In the genomic region with DNA sequence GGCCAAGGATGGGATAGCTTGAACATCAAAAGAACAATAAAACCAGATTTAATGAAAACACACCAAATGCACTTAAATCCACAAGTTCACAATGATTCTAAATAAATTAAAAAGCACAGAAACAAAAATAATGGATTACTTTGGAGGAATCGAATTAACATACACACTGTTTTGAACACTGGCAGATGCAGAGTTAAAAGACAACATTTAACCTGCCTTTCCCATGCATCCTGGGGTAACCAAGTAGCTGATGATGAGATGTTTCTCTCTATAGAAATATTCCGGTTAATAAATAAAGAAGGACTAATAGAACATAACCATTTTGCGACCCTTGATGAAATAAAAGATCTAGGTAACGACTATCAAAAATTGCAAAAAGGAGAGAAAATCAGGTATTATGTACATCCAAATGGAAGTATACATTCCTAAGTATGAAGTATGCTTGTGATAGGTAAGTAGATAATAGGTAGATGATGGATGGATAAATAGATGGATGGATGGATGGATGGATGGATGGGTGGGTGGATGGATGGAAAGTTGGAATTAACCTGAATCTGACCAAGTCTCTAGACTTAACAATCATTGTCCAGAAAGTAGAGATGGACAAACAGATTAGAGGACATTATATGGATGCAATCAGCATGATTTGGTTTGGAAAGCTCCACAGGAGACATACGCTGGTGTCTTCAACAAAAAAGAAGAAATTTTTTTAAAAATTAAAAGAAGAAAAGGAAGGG, we compare ENCODE assay signal across 21 cellular contexts. TPM values are rescaled to one million over a fixed set of nuclear protein-coding genes. Genes with fewer than 3 reads are reported as not detected.
"Had no signal": no experiment of that assay in that cellular context is flagged by ENCODE, and none has a peak within 500 bp of the region (broad histone marks: within the 10 kb centered on the region; RNA-seq: fewer than 3 reads in every experiment).

No MANE protein-coding gene starts in this region.

- H3K27ac Mint-ChIP-seq: dendritic cell treated with granulocyte-macrophage colony-stimulating factor and Interleukin-4, amounts not matched to agents 40 ng/mL and 50 ng/mL, for 4 days; effector memory CD8-positive, alpha-beta T cell; endodermal cell had no signal

- H3K9me3 Mint-ChIP-seq: dendritic cell treated with granulocyte-macrophage colony-stimulating factor and Interleukin-4, amounts not matched to agents 40 ng/mL and 50 ng/mL, for 4 days; endodermal cell had no signal

- H3K4me3 Mint-ChIP-seq: dendritic cell treated with granulocyte-macrophage colony-stimulating factor and Interleukin-4, amounts not matched to agents 40 ng/mL and 50 ng/mL, for 4 days; effector memory CD8-positive, alpha-beta T cell; endodermal cell had no signal

- H3K27me3 Mint-ChIP-seq: dendritic cell treated with granulocyte-macrophage colony-stimulating factor and Interleukin-4, amounts not matched to agents 40 ng/mL and 50 ng/mL, for 4 days; effector memory CD8-positive, alpha-beta T cell had no signal

- DNase-seq: colonic mucosa; cortex of kidney; dermis blood vessel endothelial cell; dorsolateral prefrontal cortex; effector CD4-positive, alpha-beta T cell; effector CD8-positive, alpha-beta T cell; effector memory CD4-positive, alpha-beta T cell; effector memory CD8-positive, alpha-beta T cell; endodermal cell; erythroblast; esophagus squamous epithelium; foreskin fibroblast; foreskin keratinocyte; foreskin melanocyte; gastrocnemius medialis; glutamatergic neuron; head of caudate nucleus; heart left ventricle; heart right ventricle had no signal

RNA-seq across cellular contexts. Expression of gene MYCN, which starts 57.4 kb away (rescaled TPM):
- polyA plus RNA-seq: fibroblast of lung had no signal
